In the genomic region with DNA sequence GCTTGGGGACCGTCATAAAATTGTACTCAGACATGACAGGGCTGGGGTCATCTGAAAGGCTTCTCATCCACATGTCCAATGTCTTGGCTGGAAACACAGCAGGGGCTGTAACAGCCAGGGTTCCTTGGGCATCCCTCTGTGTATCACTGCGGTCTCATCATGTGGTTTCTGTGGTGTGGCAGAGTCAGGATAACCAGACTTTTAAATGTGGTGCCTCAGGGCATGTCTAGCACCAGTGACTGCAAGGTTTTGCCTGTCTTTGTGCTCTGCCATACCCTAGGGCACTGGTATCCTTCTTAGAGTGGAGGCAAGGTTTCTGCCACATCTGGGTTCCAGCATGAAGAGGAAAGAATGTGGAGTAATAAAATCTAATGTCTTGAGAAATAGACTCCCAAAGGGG, we compare ENCODE assay signal across 15 cellular contexts.
DNase-seq lines count a peak whose midpoint lies in the region; ATAC-seq and FAIRE-seq lines count a peak whose summit lies in the region.
"Had no signal": no experiment of that assay in that cellular context is flagged by ENCODE, and none has a peak within 500 bp of the region (broad histone marks: within the 10 kb centered on the region; RNA-seq: fewer than 3 reads in every experiment).

No MANE protein-coding gene starts in this region.

- H3K4me3 ChIP-seq in SJCRH30: no peak overlapping the region
- H3K4me3 ChIP-seq: lung, tibial nerve had no signal

- H3K27ac Mint-ChIP-seq in activated naive CD8-positive, alpha-beta T cell treated with anti-CD3 and anti-CD28 coated beads, Interleukin-2, amount 50 U/mL, for 24 hours: no peak overlapping the region
- no peak overlapping the region for H3K27ac Mint-ChIP-seq in activated naive CD8-positive, alpha-beta T cell treated with anti-CD3 and anti-CD28 coated beads for 36 hours
- no peak overlapping the region for H3K27ac Mint-ChIP-seq in T-helper 17 cell

- H3K4me3 Mint-ChIP-seq in activated naive CD8-positive, alpha-beta T cell treated with anti-CD3 and anti-CD28 coated beads, Interleukin-2, amount 50 U/mL, for 24 hours: no peak overlapping the region
- no peak overlapping the region for H3K4me3 Mint-ChIP-seq in activated naive CD8-positive, alpha-beta T cell treated with anti-CD3 and anti-CD28 coated beads for 36 hours
- H3K4me3 Mint-ChIP-seq in T-helper 17 cell: no peak overlapping the region

- no peaks in the 10 kb centered on the region for H3K36me3 ChIP-seq in SJCRH30
- H3K36me3 ChIP-seq: tibial nerve had no signal

- peaks cover 11% of the 10 kb centered on the region for H3K27me3 Mint-ChIP-seq in activated naive CD8-positive, alpha-beta T cell treated with anti-CD3 and anti-CD28 coated beads, Interleukin-2, amount 50 U/mL, for 24 hours
- peaks cover 23% of the 10 kb centered on the region for H3K27me3 Mint-ChIP-seq in activated naive CD8-positive, alpha-beta T cell treated with anti-CD3 and anti-CD28 coated beads for 36 hours
- H3K27me3 Mint-ChIP-seq in T-helper 17 cell: no peaks in the 10 kb centered on the region

- no peaks in the 10 kb centered on the region for H3K27me3 ChIP-seq in SJCRH30
- H3K27me3 ChIP-seq: tibial nerve had no signal

- DNase-seq in activated naive CD8-positive, alpha-beta T cell treated with anti-CD3 and anti-CD28 coated beads, Interleukin-2, amount 50 U/mL, for 24 hours: no peak
- no peak for DNase-seq in activated naive CD8-positive, alpha-beta T cell treated with anti-CD3 and anti-CD28 coated beads for 36 hours
- DNase-seq in SJCRH30: peak; percentile 65 to 68
- peak; percentile 15 for DNase-seq in fibroblast of gingiva (ENCODE audit: low read depth)
- DNase-seq in T-helper 17 cell: no peak
- DNase-seq in activated effector memory CD4-positive, alpha-beta T cell treated with Interleukin-2 at 50 U/mL for 16 hours: no peak
- DNase-seq in OCI-M2 (lab: John Stamatoyannopoulos, UW; ENCODE audit: unreplicated experiment): no peak
- no peak for DNase-seq in urothelium cell line (ENCODE audit: low spot score)
- DNase-seq: ACHN; activated naive CD4-positive, alpha-beta T cell treated with anti-CD3 and anti-CD28 coated beads, Interleukin-2, amount 50 U/mL, for 16 hours; DND-41; NCI-H446 treated with DMSO at 0.1 percent for 48 hours had no signal

- H3K9me3 ChIP-seq in SJCRH30 (replicated peaks) (no peaks in the 10 kb centered on the region), T-helper 17 cell (ENCODE audit: control insufficient read depth, low read length, poor library complexity, severe bottlenecking) (no peaks in the 10 kb centered on the region)
- H3K9me3 ChIP-seq: tibial nerve had no signal

- FAIRE-seq in urothelium cell line (lab: Jason Lieb, UNC): no peak

- peaks cover 23% of the 10 kb centered on the region for H3K4me1 Mint-ChIP-seq in activated naive CD8-positive, alpha-beta T cell treated with anti-CD3 and anti-CD28 coated beads, Interleukin-2, amount 50 U/mL, for 24 hours
- H3K4me1 Mint-ChIP-seq in activated naive CD8-positive, alpha-beta T cell treated with anti-CD3 and anti-CD28 coated beads for 36 hours: peaks cover 11% of the 10 kb centered on the region
- H3K4me1 Mint-ChIP-seq in T-helper 17 cell: peaks cover 17% of the 10 kb centered on the region

- H3K9me3 Mint-ChIP-seq in activated naive CD8-positive, alpha-beta T cell treated with anti-CD3 and anti-CD28 coated beads, Interleukin-2, amount 50 U/mL, for 24 hours: no peaks in the 10 kb centered on the region
- H3K9me3 Mint-ChIP-seq in activated naive CD8-positive, alpha-beta T cell treated with anti-CD3 and anti-CD28 coated beads for 36 hours: no peaks in the 10 kb centered on the region

- no peak overlapping the region for H3K27ac ChIP-seq in SJCRH30
- H3K27ac ChIP-seq: tibial nerve had no signal

- peaks cover 34% of the 10 kb centered on the region for H3K4me1 ChIP-seq in SJCRH30

- ATAC-seq in activated naive CD8-positive, alpha-beta T cell treated with anti-CD3 and anti-CD28 coated beads, Interleukin-2, amount 50 U/mL, for 24 hours: peak; percentile 47
- no peak for ATAC-seq in T-helper 17 cell
- ATAC-seq: esophagus mucosa had no signal

- no peaks in the 10 kb centered on the region for H3K36me3 Mint-ChIP-seq in activated naive CD8-positive, alpha-beta T cell treated with anti-CD3 and anti-CD28 coated beads, Interleukin-2, amount 50 U/mL, for 24 hours (ENCODE audit: low read depth)
- no peaks in the 10 kb centered on the region for H3K36me3 Mint-ChIP-seq in activated naive CD8-positive, alpha-beta T cell treated with anti-CD3 and anti-CD28 coated beads for 36 hours
- no peaks in the 10 kb centered on the region for H3K36me3 Mint-ChIP-seq in T-helper 17 cell (ENCODE audit: low read depth)

Comparison
In these comparisons a context has a peak if more than half of its experiments do, and no peak if none do; other contexts are left out.
1. DNase-seq: peak in SJCRH30 (2 of 2) and fibroblast of gingiva (single experiment); none in activated naive CD8-positive, alpha-beta T cell treated with anti-CD3 and anti-CD28 coated beads, Interleukin-2, amount 50 U/mL, for 24 hours (single experiment), activated naive CD8-positive, alpha-beta T cell treated with anti-CD3 and anti-CD28 coated beads for 36 hours (single experiment), T-helper 17 cell (0 of 3), activated effector memory CD4-positive, alpha-beta T cell treated with Interleukin-2 at 50 U/mL for 16 hours (single experiment), OCI-M2 (single experiment) and urothelium cell line (single experiment).